1 cellular context compared by ENCODE assay signal in genomic region chrX:68498508-68499379, GRCh38.
TF ChIP-seq lines count a peak whose summit lies in the region.

A gene with protein sequence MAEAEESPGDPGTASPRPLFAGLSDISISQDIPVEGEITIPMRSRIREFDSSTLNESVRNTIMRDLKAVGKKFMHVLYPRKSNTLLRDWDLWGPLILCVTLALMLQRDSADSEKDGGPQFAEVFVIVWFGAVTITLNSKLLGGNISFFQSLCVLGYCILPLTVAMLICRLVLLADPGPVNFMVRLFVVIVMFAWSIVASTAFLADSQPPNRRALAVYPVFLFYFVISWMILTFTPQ (plus strand): TSS chrX:68499051. CDS start chrX:68499067, 16 bp downstream.

TF ChIP-seq in H1, 55 proteins besides CTCF, POLR2A, EP300 and RAD21 (continued from another document):
- TF ChIP-seq TEAD4 (IDR thresholded peaks at IDR 0.05; ENCODE audit: low read depth, low read length) (0 out of 2 replicates have a peak, but pooled peaks have one; percentile 2), EZH2 (IDR thresholded peaks at IDR 0.05; ENCODE audit: low read depth, low read length, severe bottlenecking) (no peak), KDM4A (IDR thresholded peaks at IDR 0.05; ENCODE audit: low read depth, low read length, severe bottlenecking) (peak; percentile 30), YY1 (IDR thresholded peaks at IDR 0.05; ENCODE audit: low read depth, low read length) (peak; percentile 95), POLR2AphosphoS5 (IDR thresholded peaks at IDR 0.05; ENCODE audit: low read depth, low read length) (peak; percentile 88), SUZ12 (IDR thresholded peaks at IDR 0.05; ENCODE audit: low read length) (no peak), ASH2L (IDR thresholded peaks at IDR 0.05; ENCODE audit: low read length) (peak; percentile 86)
- TF ChIP-seq, protein P1, sequence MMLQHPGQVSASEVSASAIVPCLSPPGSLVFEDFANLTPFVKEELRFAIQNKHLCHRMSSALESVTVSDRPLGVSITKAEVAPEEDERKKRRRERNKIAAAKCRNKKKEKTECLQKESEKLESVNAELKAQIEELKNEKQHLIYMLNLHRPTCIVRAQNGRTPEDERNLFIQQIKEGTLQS (IDR thresholded peaks at IDR 0.05; ENCODE audit: insufficient read depth, low read depth, low read length): 0 out of 2 replicates have a peak, but pooled peaks have one; percentile 3
